13 cellular contexts compared by ENCODE assay signal in the genomic region with DNA sequence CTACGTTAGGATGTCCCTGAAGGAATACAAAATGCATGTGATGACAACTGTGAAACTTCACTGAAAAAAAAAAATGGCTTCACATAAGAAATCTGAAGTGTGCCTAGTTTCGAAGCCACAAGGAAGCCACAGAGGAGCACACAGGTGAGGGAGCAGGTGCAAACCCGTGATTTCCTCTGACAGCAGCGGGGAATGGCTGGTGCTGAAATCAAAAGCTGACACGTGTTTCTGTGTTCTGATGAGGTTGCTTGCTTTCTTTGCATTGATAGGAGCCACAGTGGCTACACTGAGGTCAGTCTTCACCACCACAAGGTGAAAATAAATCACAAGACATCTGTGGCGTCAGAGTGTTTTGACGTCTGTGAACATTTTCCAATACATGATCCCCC.
DNase-seq lines count a peak whose midpoint lies in the region; ATAC-seq and TF ChIP-seq lines count a peak whose summit lies in the region.
"Had no signal": no experiment of that assay in that cellular context is flagged by ENCODE, and none has a peak within 500 bp of the region (broad histone marks: within the 10 kb centered on the region; RNA-seq: fewer than 3 reads in every experiment).

No MANE protein-coding gene starts in this region.

- H3K4me3 ChIP-seq in Jurkat, Clone E6-1 (ENCODE audit: low read length): no peak overlapping the region
- H3K4me3 ChIP-seq in Caco-2 (ENCODE audit: low read depth, low read length): no peak overlapping the region

- peak in 3 of 5 experiments; percentile 51 to 81 (median 74) for DNase-seq in T-helper 2 cell
- DNase-seq in T-helper 2 cell treated with Interferon-gamma antibody and Interleukin-4, amounts not matched to agents 5 μg/mL and 100 μg/mL, for 36 hours (ENCODE audit: low spot score): no peak
- peak; percentile 70 for DNase-seq in Jurkat, Clone E6-1 (ENCODE audit: low read depth, low spot score)
- DNase-seq in activated CD4-positive, alpha-beta memory T cell treated with anti-CD3 and anti-CD28 coated beads, Interleukin-2, amount 10 ng/mL, durations not matched to agents 7 days and 5 days: peak; percentile 21
- peak; percentile 14 for DNase-seq in effector CD8-positive, alpha-beta T cell (lab: John Stamatoyannopoulos, UW)
- no peak for DNase-seq in Caco-2
- DNase-seq: activated CD4-positive, CD25-positive, alpha-beta regulatory T cell treated with anti-CD3 and anti-CD28 coated beads, Interleukin-2, amount 50 U/mL, for 72 hours; cerebellar nuclear complex; H7; NCI-H1092 treated with DMSO at 0.1 percent for 48 hours; NCI-H524 treated with DMSO at 0.1 percent for 48 hours had no signal

- POLR2A ChIA-PET in activated CD4-positive, alpha-beta memory T cell treated with anti-CD3 and anti-CD28 coated beads, Interleukin-2, amount 10 ng/mL, durations not matched to agents 7 days and 5 days (lab: Charles Lee): no interaction called here
- POLR2A ChIA-PET in Caco-2 (lab: Charles Lee): no interaction called here

- no TSS peak for BruUV-seq in Caco-2 (replicated peaks; lab: Mats Ljungman, UMichigan)

- CTCF ChIA-PET in activated CD4-positive, alpha-beta memory T cell treated with anti-CD3 and anti-CD28 coated beads, Interleukin-2, amount 10 ng/mL, durations not matched to agents 7 days and 5 days (lab: Charles Lee): no interaction called here
- CTCF ChIA-PET in Caco-2 (lab: Charles Lee): no interaction called here

- H3K9me3 ChIP-seq in Caco-2: no peaks in the 10 kb centered on the region

- no peaks in the 10 kb centered on the region for H3K36me3 ChIP-seq in Caco-2 (ENCODE audit: control insufficient read depth, insufficient read depth, low read length)

- intact Hi-C loops in Caco-2 (cut with micrococcal nuclease; ENCODE audit: unreplicated experiment): no loop called here

- H3K27me3 Mint-ChIP-seq in T-helper 2 cell treated with Interferon-gamma antibody and Interleukin-4, amounts not matched to agents 5 μg/mL and 100 μg/mL, for 36 hours (ENCODE audit: low read depth): peaks cover 3% of the 10 kb centered on the region
- H3K27me3 Mint-ChIP-seq in activated CD4-positive, alpha-beta memory T cell treated with anti-CD3 and anti-CD28 coated beads, Interleukin-2, amount 10 ng/mL, durations not matched to agents 7 days and 5 days: peaks cover 2% of the 10 kb centered on the region
- H3K27me3 Mint-ChIP-seq in Caco-2 (ENCODE audit: insufficient read depth, unreplicated experiment): no peaks in the 10 kb centered on the region

- peaks cover 29% of the 10 kb centered on the region for H3K4me1 Mint-ChIP-seq in T-helper 2 cell treated with Interferon-gamma antibody and Interleukin-4, amounts not matched to agents 5 μg/mL and 100 μg/mL, for 36 hours (ENCODE audit: low read depth)
- peaks cover 28% of the 10 kb centered on the region for H3K4me1 Mint-ChIP-seq in activated CD4-positive, alpha-beta memory T cell treated with anti-CD3 and anti-CD28 coated beads, Interleukin-2, amount 10 ng/mL, durations not matched to agents 7 days and 5 days
- peaks cover 14% of the 10 kb centered on the region for H3K4me1 Mint-ChIP-seq in Caco-2 (ENCODE audit: low read depth, unreplicated experiment)

- no peak overlapping the region for H3K4me3 Mint-ChIP-seq in T-helper 2 cell treated with Interferon-gamma antibody and Interleukin-4, amounts not matched to agents 5 μg/mL and 100 μg/mL, for 36 hours
- H3K4me3 Mint-ChIP-seq in activated CD4-positive, alpha-beta memory T cell treated with anti-CD3 and anti-CD28 coated beads, Interleukin-2, amount 10 ng/mL, durations not matched to agents 7 days and 5 days: no peak overlapping the region
- no peak overlapping the region for H3K4me3 Mint-ChIP-seq in Caco-2 (ENCODE audit: unreplicated experiment)

- H3K9me3 Mint-ChIP-seq in T-helper 2 cell treated with Interferon-gamma antibody and Interleukin-4, amounts not matched to agents 5 μg/mL and 100 μg/mL, for 36 hours: no peaks in the 10 kb centered on the region
- H3K9me3 Mint-ChIP-seq in activated CD4-positive, alpha-beta memory T cell treated with anti-CD3 and anti-CD28 coated beads, Interleukin-2, amount 10 ng/mL, durations not matched to agents 7 days and 5 days: no peaks in the 10 kb centered on the region
- H3K9me3 Mint-ChIP-seq in Caco-2 (ENCODE audit: unreplicated experiment): no peaks in the 10 kb centered on the region

- no peak overlapping the region for H3K27ac Mint-ChIP-seq in T-helper 2 cell treated with Interferon-gamma antibody and Interleukin-4, amounts not matched to agents 5 μg/mL and 100 μg/mL, for 36 hours
- no peak overlapping the region for H3K27ac Mint-ChIP-seq in activated CD4-positive, alpha-beta memory T cell treated with anti-CD3 and anti-CD28 coated beads, Interleukin-2, amount 10 ng/mL, durations not matched to agents 7 days and 5 days
- H3K27ac Mint-ChIP-seq in Caco-2 (ENCODE audit: unreplicated experiment): no peak overlapping the region

- no peaks in the 10 kb centered on the region for H3K27me3 ChIP-seq in Caco-2 (replicated peaks; ENCODE audit: control insufficient read depth, insufficient read depth, low read length)

- H3K4me1 ChIP-seq in Caco-2: peaks cover 12% of the 10 kb centered on the region

- ATAC-seq in GM18870 (IDR thresholded peaks at IDR 0.05; ENCODE audit: unreplicated experiment): no peak
- ATAC-seq in GM21528 (IDR thresholded peaks at IDR 0.05; ENCODE audit: low FRiP score, unreplicated experiment): no peak

- no peak for TF ChIP-seq CTCF in Caco-2 (IDR thresholded peaks at IDR 0.05; ENCODE audit: insufficient read depth in 1 of 2, low read depth in 1 of 2, low read length in 1 of 2, severe bottlenecking in 1 of 2, unreplicated experiment in 1 of 2)

- no peaks in the 10 kb centered on the region for H3K36me3 Mint-ChIP-seq in T-helper 2 cell treated with Interferon-gamma antibody and Interleukin-4, amounts not matched to agents 5 μg/mL and 100 μg/mL, for 36 hours (ENCODE audit: low read depth)
- H3K36me3 Mint-ChIP-seq in activated CD4-positive, alpha-beta memory T cell treated with anti-CD3 and anti-CD28 coated beads, Interleukin-2, amount 10 ng/mL, durations not matched to agents 7 days and 5 days (ENCODE audit: low read depth): no peaks in the 10 kb centered on the region
- H3K36me3 Mint-ChIP-seq in Caco-2 (ENCODE audit: insufficient read depth, unreplicated experiment): no peaks in the 10 kb centered on the region

Comparison
In these comparisons a context has a peak if more than half of its experiments do, and no peak if none do; other contexts are left out.
1. DNase-seq: peak in T-helper 2 cell (3 of 5), Jurkat, Clone E6-1 (single experiment), activated CD4-positive, alpha-beta memory T cell treated with anti-CD3 and anti-CD28 coated beads, Interleukin-2, amount 10 ng/mL, durations not matched to agents 7 days and 5 days (single experiment) and effector CD8-positive, alpha-beta T cell (single experiment); none in T-helper 2 cell treated with Interferon-gamma antibody and Interleukin-4, amounts not matched to agents 5 μg/mL and 100 μg/mL, for 36 hours (single experiment) and Caco-2 (0 of 2).